Comparison of ENCODE assay signal across 2 cellular contexts in the genomic region with DNA sequence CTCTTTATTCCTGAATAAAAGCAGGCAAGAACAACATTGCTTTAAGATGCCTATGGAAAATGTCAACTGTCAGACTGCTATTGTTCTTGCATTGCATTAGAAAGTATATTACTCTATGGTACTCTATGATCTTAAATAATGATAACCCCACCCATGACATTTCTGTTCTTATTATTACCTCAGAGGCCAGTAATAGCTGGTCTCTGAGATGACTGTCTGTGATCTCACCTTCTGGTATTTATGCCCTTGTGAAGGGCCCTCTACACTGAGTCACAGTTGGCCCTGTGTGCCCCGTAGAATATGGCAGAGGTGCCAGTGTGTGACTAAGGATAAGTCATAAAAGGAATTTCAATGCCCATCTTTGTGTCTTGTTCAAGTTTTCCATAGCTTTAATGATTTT.
TF ChIP-seq lines count a peak whose summit lies in the region.

No MANE protein-coding gene starts in this region.

TF ChIP-seq in HCT116, 20 proteins besides CTCF, POLR2A, EP300 and RAD21 (continued from another document):
- TF ChIP-seq, protein P1, sequence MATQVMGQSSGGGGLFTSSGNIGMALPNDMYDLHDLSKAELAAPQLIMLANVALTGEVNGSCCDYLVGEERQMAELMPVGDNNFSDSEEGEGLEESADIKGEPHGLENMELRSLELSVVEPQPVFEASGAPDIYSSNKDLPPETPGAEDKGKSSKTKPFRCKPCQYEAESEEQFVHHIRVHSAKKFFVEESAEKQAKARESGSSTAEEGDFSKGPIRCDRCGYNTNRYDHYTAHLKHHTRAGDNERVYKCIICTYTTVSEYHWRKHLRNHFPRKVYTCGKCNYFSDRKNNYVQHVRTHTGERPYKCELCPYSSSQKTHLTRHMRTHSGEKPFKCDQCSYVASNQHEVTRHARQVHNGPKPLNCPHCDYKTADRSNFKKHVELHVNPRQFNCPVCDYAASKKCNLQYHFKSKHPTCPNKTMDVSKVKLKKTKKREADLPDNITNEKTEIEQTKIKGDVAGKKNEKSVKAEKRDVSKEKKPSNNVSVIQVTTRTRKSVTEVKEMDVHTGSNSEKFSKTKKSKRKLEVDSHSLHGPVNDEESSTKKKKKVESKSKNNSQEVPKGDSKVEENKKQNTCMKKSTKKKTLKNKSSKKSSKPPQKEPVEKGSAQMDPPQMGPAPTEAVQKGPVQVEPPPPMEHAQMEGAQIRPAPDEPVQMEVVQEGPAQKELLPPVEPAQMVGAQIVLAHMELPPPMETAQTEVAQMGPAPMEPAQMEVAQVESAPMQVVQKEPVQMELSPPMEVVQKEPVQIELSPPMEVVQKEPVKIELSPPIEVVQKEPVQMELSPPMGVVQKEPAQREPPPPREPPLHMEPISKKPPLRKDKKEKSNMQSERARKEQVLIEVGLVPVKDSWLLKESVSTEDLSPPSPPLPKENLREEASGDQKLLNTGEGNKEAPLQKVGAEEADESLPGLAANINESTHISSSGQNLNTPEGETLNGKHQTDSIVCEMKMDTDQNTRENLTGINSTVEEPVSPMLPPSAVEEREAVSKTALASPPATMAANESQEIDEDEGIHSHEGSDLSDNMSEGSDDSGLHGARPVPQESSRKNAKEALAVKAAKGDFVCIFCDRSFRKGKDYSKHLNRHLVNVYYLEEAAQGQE (IDR thresholded peaks at IDR 0.05; ENCODE audit: low read depth), result no peak
- TF ChIP-seq, protein P2, sequence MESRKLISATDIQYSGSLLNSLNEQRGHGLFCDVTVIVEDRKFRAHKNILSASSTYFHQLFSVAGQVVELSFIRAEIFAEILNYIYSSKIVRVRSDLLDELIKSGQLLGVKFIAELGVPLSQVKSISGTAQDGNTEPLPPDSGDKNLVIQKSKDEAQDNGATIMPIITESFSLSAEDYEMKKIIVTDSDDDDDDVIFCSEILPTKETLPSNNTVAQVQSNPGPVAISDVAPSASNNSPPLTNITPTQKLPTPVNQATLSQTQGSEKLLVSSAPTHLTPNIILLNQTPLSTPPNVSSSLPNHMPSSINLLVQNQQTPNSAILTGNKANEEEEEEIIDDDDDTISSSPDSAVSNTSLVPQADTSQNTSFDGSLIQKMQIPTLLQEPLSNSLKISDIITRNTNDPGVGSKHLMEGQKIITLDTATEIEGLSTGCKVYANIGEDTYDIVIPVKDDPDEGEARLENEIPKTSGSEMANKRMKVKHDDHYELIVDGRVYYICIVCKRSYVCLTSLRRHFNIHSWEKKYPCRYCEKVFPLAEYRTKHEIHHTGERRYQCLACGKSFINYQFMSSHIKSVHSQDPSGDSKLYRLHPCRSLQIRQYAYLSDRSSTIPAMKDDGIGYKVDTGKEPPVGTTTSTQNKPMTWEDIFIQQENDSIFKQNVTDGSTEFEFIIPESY (IDR thresholded peaks at IDR 0.05; ENCODE audit: extremely low read depth, insufficient replicate concordance, low read length), result no peak
- TF ChIP-seq ELF1 (IDR thresholded peaks at IDR 0.05; ENCODE audit: borderline replicate concordance, low read depth), result no peak
- TF ChIP-seq SP1 (IDR thresholded peaks at IDR 0.05; ENCODE audit: low read depth), result peak; percentile 94
- no peak for TF ChIP-seq EZH2 (IDR thresholded peaks at IDR 0.05)
- TF ChIP-seq JUND (IDR thresholded peaks at IDR 0.05), result peak; percentile 98
- TF ChIP-seq YY1 (IDR thresholded peaks at IDR 0.05; ENCODE audit: extremely low read depth, insufficient replicate concordance, low read depth, low read length), result peak; percentile 26
- TF ChIP-seq FOSL1 (IDR thresholded peaks at IDR 0.05; ENCODE audit: low read depth), result peak; percentile 100
- TF ChIP-seq SIN3A (IDR thresholded peaks at IDR 0.05; ENCODE audit: low read depth), result peak; percentile 72
- TF ChIP-seq ZFX (IDR thresholded peaks at IDR 0.05), result no peak
- no peak for TF ChIP-seq ZNF274 (IDR thresholded peaks at IDR 0.05; ENCODE audit: low read depth, low read length)
- TF ChIP-seq CBX3 (IDR thresholded peaks at IDR 0.05; ENCODE audit: low read depth), result peak; percentile 96
- no peak for TF ChIP-seq EZH2phosphoT487 (IDR thresholded peaks at IDR 0.05; ENCODE audit: borderline replicate concordance)
- TF ChIP-seq TCF7L2 (IDR thresholded peaks at IDR 0.05; ENCODE audit: borderline replicate concordance, extremely low read depth, insufficient read depth, insufficient read length), result no peak
- peak; percentile 55; the same call in 1 of the 2 replicates for TF ChIP-seq EGR1 (IDR thresholded peaks at IDR 0.05; ENCODE audit: low read depth)
- peak; percentile 83 for TF ChIP-seq CEBPB (IDR thresholded peaks at IDR 0.05; ENCODE audit: low read depth)
- peak; percentile 58 for TF ChIP-seq POLR2AphosphoS5 (IDR thresholded peaks at IDR 0.05; ENCODE audit: low read depth, low read length)
- peak; percentile 89 for TF ChIP-seq SRF (IDR thresholded peaks at IDR 0.05; ENCODE audit: low read depth)

TF ChIP-seq in SK-N-SH, 30 proteins besides CTCF, POLR2A, EP300 and RAD21 (continued from another document):
- TF ChIP-seq, protein P1 (IDR thresholded peaks at IDR 0.05; ENCODE audit: low read depth, low read length), result peak; percentile 65
- TF ChIP-seq RFX5 (IDR thresholded peaks at IDR 0.05; ENCODE audit: low read length) (no peak), SIN3A (IDR thresholded peaks at IDR 0.05; ENCODE audit: borderline replicate concordance, low read depth, low read length) (peak; percentile 20; the same call in 1 of the 2 replicates), EZH2phosphoT487 (IDR thresholded peaks at IDR 0.05; ENCODE audit: borderline replicate concordance, low read depth) (no peak), RXRA (IDR thresholded peaks at IDR 0.05; ENCODE audit: borderline replicate concordance, low read depth) (peak; percentile 96), TEAD4 (IDR thresholded peaks at IDR 0.05; ENCODE audit: borderline replicate concordance, insufficient read depth) (peak; percentile 84; the same call in 1 of the 2 replicates), POLR2AphosphoS5 (IDR thresholded peaks at IDR 0.05; ENCODE audit: low read depth, low read length) (peak; percentile 51; the same call in 1 of the 2 replicates), FOXJ3 (CRISPR knock-in tag; IDR thresholded peaks at IDR 0.05) (no peak), TCF12 (IDR thresholded peaks at IDR 0.05) (peak; percentile 95), RCOR1 (IDR thresholded peaks at IDR 0.05; ENCODE audit: low read length) (no peak), FOXM1 (IDR thresholded peaks at IDR 0.05; ENCODE audit: low read depth) (peak; percentile 69; the same call in 1 of the 2 replicates), FOSL2 (IDR thresholded peaks at IDR 0.05; ENCODE audit: borderline replicate concordance, low read depth) (peak; percentile 98), GABPA (IDR thresholded peaks at IDR 0.05; ENCODE audit: low read depth) (no peak), CHD2 (IDR thresholded peaks at IDR 0.05; ENCODE audit: low read length, partially characterized antibody) (no peak)
- TF ChIP-seq, protein P3, sequence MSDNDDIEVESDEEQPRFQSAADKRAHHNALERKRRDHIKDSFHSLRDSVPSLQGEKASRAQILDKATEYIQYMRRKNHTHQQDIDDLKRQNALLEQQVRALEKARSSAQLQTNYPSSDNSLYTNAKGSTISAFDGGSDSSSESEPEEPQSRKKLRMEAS (IDR thresholded peaks at IDR 0.05; ENCODE audit: low read depth), result no peak
- TF ChIP-seq, protein P4, sequence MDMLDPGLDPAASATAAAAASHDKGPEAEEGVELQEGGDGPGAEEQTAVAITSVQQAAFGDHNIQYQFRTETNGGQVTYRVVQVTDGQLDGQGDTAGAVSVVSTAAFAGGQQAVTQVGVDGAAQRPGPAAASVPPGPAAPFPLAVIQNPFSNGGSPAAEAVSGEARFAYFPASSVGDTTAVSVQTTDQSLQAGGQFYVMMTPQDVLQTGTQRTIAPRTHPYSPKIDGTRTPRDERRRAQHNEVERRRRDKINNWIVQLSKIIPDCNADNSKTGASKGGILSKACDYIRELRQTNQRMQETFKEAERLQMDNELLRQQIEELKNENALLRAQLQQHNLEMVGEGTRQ (IDR thresholded peaks at IDR 0.05; ENCODE audit: borderline replicate concordance, low read depth, low read length), result no peak
- TF ChIP-seq, protein P2 (IDR thresholded peaks at IDR 0.05; ENCODE audit: borderline replicate concordance, low read depth), result peak; percentile 70; the same call in 1 of the 2 replicates
- TF ChIP-seq, protein P5, sequence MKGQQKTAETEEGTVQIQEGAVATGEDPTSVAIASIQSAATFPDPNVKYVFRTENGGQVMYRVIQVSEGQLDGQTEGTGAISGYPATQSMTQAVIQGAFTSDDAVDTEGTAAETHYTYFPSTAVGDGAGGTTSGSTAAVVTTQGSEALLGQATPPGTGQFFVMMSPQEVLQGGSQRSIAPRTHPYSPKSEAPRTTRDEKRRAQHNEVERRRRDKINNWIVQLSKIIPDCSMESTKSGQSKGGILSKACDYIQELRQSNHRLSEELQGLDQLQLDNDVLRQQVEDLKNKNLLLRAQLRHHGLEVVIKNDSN (IDR thresholded peaks at IDR 0.05; ENCODE audit: borderline replicate concordance, low read depth), result no peak
- TF ChIP-seq, protein P6, sequence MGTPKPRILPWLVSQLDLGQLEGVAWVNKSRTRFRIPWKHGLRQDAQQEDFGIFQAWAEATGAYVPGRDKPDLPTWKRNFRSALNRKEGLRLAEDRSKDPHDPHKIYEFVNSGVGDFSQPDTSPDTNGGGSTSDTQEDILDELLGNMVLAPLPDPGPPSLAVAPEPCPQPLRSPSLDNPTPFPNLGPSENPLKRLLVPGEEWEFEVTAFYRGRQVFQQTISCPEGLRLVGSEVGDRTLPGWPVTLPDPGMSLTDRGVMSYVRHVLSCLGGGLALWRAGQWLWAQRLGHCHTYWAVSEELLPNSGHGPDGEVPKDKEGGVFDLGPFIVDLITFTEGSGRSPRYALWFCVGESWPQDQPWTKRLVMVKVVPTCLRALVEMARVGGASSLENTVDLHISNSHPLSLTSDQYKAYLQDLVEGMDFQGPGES (IDR thresholded peaks at IDR 0.05; ENCODE audit: low read depth, low read length), result no peak
- TF ChIP-seq, protein P7, sequence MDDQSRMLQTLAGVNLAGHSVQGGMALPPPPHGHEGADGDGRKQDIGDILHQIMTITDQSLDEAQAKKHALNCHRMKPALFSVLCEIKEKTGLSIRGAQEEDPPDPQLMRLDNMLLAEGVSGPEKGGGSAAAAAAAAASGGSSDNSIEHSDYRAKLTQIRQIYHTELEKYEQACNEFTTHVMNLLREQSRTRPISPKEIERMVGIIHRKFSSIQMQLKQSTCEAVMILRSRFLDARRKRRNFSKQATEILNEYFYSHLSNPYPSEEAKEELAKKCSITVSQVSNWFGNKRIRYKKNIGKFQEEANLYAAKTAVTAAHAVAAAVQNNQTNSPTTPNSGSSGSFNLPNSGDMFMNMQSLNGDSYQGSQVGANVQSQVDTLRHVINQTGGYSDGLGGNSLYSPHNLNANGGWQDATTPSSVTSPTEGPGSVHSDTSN (IDR thresholded peaks at IDR 0.05), result peak; percentile 87
